In genomic region chr4:18733956-18734872, GRCh38 we compare ENCODE assay signal across 23 cellular contexts.
A peak's percentile ranks its signal among the peaks of the same experiment; 100 is the strongest.
DNase-seq lines count a peak whose midpoint lies in the region; ATAC-seq and TF ChIP-seq lines count a peak whose summit lies in the region.
"Had no signal": no experiment of that assay in that cellular context is flagged by ENCODE, and none has a peak within 500 bp of the region (broad histone marks: within the 10 kb centered on the region; RNA-seq: fewer than 3 reads in every experiment).

No MANE protein-coding gene starts in this region.

- ATAC-seq in GM21737 (IDR thresholded peaks at IDR 0.05; ENCODE audit: unreplicated experiment), result no peak
- ATAC-seq in HG02763 (IDR thresholded peaks at IDR 0.05; ENCODE audit: unreplicated experiment), result no peak
- ATAC-seq: activated naive CD4-positive, alpha-beta T cell treated with anti-CD3 and anti-CD28 coated beads, Interleukin-2, amount 50 U/mL, for 72 hours; natural killer cell had no signal

- H3K4me3 ChIP-seq in astrocyte of the spinal cord (ENCODE audit: low read depth, low read length), result no peak overlapping the region
- H3K4me3 ChIP-seq in hepatocyte, result no peak overlapping the region
- H3K4me3 ChIP-seq: SK-N-MC, thoracic aorta, vagina had no signal

- peak overlapping the region; percentile 4 for H3K27ac ChIP-seq in hepatocyte
- H3K27ac ChIP-seq: 22Rv1, SK-N-MC, thoracic aorta, vagina had no signal

- H3K4me2 ChIP-seq in hepatocyte, result peak overlapping the region; percentile 30

- H3K4me1 ChIP-seq in hepatocyte (ENCODE audit: insufficient read depth), result peaks cover 5% of the 10 kb centered on the region
- H3K4me1 ChIP-seq: vagina had no signal

- in situ Hi-C loops in astrocyte of the spinal cord (cut with HindIII; ENCODE audit: low sequenced_read_pairs), result no loop called here

- H2AFZ ChIP-seq in hepatocyte, result no peak overlapping the region

- DNase-seq in DMS 273 (lab: John Stamatoyannopoulos, UW; ENCODE audit: unreplicated experiment) (peak; percentile 0), DMS 273 treated with DMSO at 0.1 percent for 48 hours (lab: John Stamatoyannopoulos, UW) (no peak), NCI-H2107 treated with DMSO at 0.1 percent for 48 hours (lab: John Stamatoyannopoulos, UW; ENCODE audit: unreplicated experiment) (peak; percentile 69), astrocyte of the spinal cord (ENCODE audit: low read depth, low spot score) (peak; percentile 3), hepatocyte (ENCODE audit: low spot score) (no peak), epidermal melanocyte (ENCODE audit: insufficient read length, low spot score) (no peak)
- DNase-seq: activated CD4-positive, alpha-beta memory T cell treated with anti-CD3 and anti-CD28 coated beads, Interleukin-2, amount 10 ng/mL, durations not matched to agents 7 days and 5 days; activated CD4-positive, CD25-positive, alpha-beta regulatory T cell treated with anti-CD3 and anti-CD28 coated beads, Interleukin-2, amount 50 U/mL, for 72 hours; CD4-positive, CD25-positive, alpha-beta regulatory T cell; cerebellar nuclear complex; H7; MV-4-11; natural killer cell; NCI-H2029 treated with DMSO at 0.1 percent for 48 hours; NCI-H524 treated with DMSO at 0.1 percent for 48 hours; small intestine had no signal

- H3K27me3 ChIP-seq in hepatocyte, result no peaks in the 10 kb centered on the region
- H3K27me3 ChIP-seq: vagina had no signal

- H3K79me2 ChIP-seq in hepatocyte, result no peaks in the 10 kb centered on the region

- no peaks in the 10 kb centered on the region for H3K9me3 ChIP-seq in hepatocyte (ENCODE audit: low read depth)
- H3K9me3 ChIP-seq: thoracic aorta, vagina had no signal

- 59% methylated on average over 4 of the region's 4 CpGs for WGBS in hepatocyte (ENCODE audit: low lambda C conversion rate, missing lambda C conversion rate)

- no peaks in the 10 kb centered on the region for H3K36me3 ChIP-seq in hepatocyte (replicated peaks; ENCODE audit: insufficient read depth, low read depth)
- H3K36me3 ChIP-seq: thoracic aorta, vagina had no signal

- H3K9me2 ChIP-seq in hepatocyte (replicated peaks; ENCODE audit: insufficient read depth), result no peaks in the 10 kb centered on the region

- no peaks in the 10 kb centered on the region for H4K20me1 ChIP-seq in hepatocyte (ENCODE audit: insufficient read depth, poor library complexity, severe bottlenecking)

- TF ChIP-seq CTCF in astrocyte of the spinal cord (IDR thresholded peaks at IDR 0.05; ENCODE audit: low read depth, low read length) (no peak), hepatocyte (IDR thresholded peaks at IDR 0.05; ENCODE audit: poor library complexity) (no peak)

Comparison
In these comparisons a context has a peak if more than half of its experiments do, and no peak if none do; other contexts are left out.
1. DNase-seq: peak in DMS 273 (single experiment), NCI-H2107 treated with DMSO at 0.1 percent for 48 hours (single experiment) and astrocyte of the spinal cord (single experiment); none in DMS 273 treated with DMSO at 0.1 percent for 48 hours (single experiment), hepatocyte (single experiment) and epidermal melanocyte (single experiment).